Comparison of ENCODE assay signal across 27 cellular contexts in genomic region chr1:248802454-248802853, GRCh38. TPM values are rescaled to one million over a fixed set of nuclear protein-coding genes. Genes with fewer than 3 reads are reported as not detected.
"Had no signal": no experiment of that assay in that cellular context is flagged by ENCODE, and none has a peak within 500 bp of the region (broad histone marks: within the 10 kb centered on the region; RNA-seq: fewer than 3 reads in every experiment).

No MANE protein-coding gene starts in this region.

- H3K4me3 Mint-ChIP-seq: naive thymus-derived CD8-positive, alpha-beta T cell had no signal

- H3K27me3 ChIP-seq: dorsolateral prefrontal cortex, gastrocnemius medialis, right atrium auricular region, suprapubic skin, thyroid gland, upper lobe of left lung, vagina had no signal

- H3K27ac Mint-ChIP-seq: naive thymus-derived CD8-positive, alpha-beta T cell had no signal

- H3K4me3 ChIP-seq: dorsolateral prefrontal cortex, gastrocnemius medialis, heart right ventricle, lung, right atrium auricular region, sigmoid colon, skin epidermis, suprapubic skin, thyroid gland, upper lobe of left lung, vagina had no signal

- H3K27ac ChIP-seq: dorsolateral prefrontal cortex, gastrocnemius medialis, heart right ventricle, right atrium auricular region, sigmoid colon, skin epidermis, suprapubic skin, thyroid gland, upper lobe of left lung, vagina had no signal

- ATAC-seq: esophagus mucosa; gastrocnemius medialis; heart right ventricle; left ventricle myocardium superior; naive thymus-derived CD8-positive, alpha-beta T cell had no signal

- H3K9me3 ChIP-seq: gastrocnemius medialis, heart right ventricle, right atrium auricular region, sigmoid colon, suprapubic skin, thyroid gland, upper lobe of left lung, vagina had no signal

- DNase-seq: cortex of kidney; dorsolateral prefrontal cortex; effector CD8-positive, alpha-beta T cell; gastrocnemius medialis; heart right ventricle; hypothalamus; left ventricle myocardium superior; mesenchymal stem cell; naive thymus-derived CD8-positive, alpha-beta T cell; sigmoid colon; stimulated activated CD4-positive, alpha-beta T cell treated with anti-CD3 and anti-CD28 coated beads, Interleukin-2, amount 100 ng/mL, for 48 hours; stimulated activated naive CD4-positive, alpha-beta T cell treated with Interleukin-2 at 50 U/mL for 16 hours; thyroid gland; upper lobe of left lung had no signal

- H3K4me1 ChIP-seq: gastrocnemius medialis, right atrium auricular region, thyroid gland, vagina had no signal

- FAIRE-seq: endometrium, keratinocyte had no signal

- H3K36me3 ChIP-seq: gastrocnemius medialis, heart right ventricle, right atrium auricular region, sigmoid colon, suprapubic skin, thyroid gland, upper lobe of left lung, vagina had no signal

- H3K9me3 Mint-ChIP-seq: naive thymus-derived CD8-positive, alpha-beta T cell had no signal

- H3K36me3 Mint-ChIP-seq: naive thymus-derived CD8-positive, alpha-beta T cell had no signal

RNA-seq across cellular contexts. Expression of gene LYPD8, which starts 46.9 kb away (rescaled TPM):
- total RNA-seq: chondrocyte; esophagus mucosa; fibroblast of villous mesenchyme; heart right ventricle; left ventricle myocardium superior; lung; naive thymus-derived CD8-positive, alpha-beta T cell; osteocyte; posterior vena cava; right atrium auricular region; suprapubic skin; thyroid gland; upper lobe of left lung; vagina had no signal
- polyA plus RNA-seq: heart right ventricle; keratinocyte; lung; naive thymus-derived CD8-positive, alpha-beta T cell; neural cell had no signal
